Comparison of ENCODE assay signal across 8 cellular contexts in the genomic region with DNA sequence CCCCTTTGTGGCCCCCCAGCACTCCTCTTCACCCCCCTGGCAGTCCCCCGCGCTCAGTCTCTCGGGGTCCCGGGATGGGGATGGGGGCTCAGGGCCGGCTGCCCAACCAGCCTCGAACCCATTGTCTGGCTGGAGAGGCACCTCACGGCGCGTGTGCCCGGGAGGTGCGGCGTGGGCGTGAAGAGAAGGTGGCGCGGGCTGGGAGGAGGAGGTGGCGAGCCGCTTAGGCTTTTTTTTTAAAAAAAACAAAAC. TPM values are rescaled to one million over a fixed set of nuclear protein-coding genes. Genes with fewer than 3 reads are reported as not detected.
DNase-seq lines count a peak whose midpoint lies in the region; ATAC-seq and TF ChIP-seq lines count a peak whose summit lies in the region.

No MANE protein-coding gene starts in this region.

- peaks cover 43% of the 10 kb centered on the region for H3K27me3 Mint-ChIP-seq in CD8-positive, alpha-beta T cell (ENCODE audit: low read depth)

- H3K9me3 Mint-ChIP-seq in CD8-positive, alpha-beta T cell: no peaks in the 10 kb centered on the region

- ATAC-seq in CD8-positive, alpha-beta T cell: no peak
- peak; percentile 26 for ATAC-seq in GM21737 (IDR thresholded peaks at IDR 0.05; ENCODE audit: unreplicated experiment)

- intact Hi-C loops in CD8-positive, alpha-beta T cell (cut with DNase I, micrococcal nuclease): no loop called here

- peak overlapping the region; percentile 50 for H3K4me3 ChIP-seq in CD8-positive, alpha-beta T cell (ENCODE audit: low read depth, low read length)
- H3K4me3 ChIP-seq in SJSA1: peak overlapping the region; percentile 91
- peak overlapping the region; percentile 84 for H3K4me3 ChIP-seq in fibroblast of mammary gland (ENCODE audit: control insufficient read depth, low read depth, low read length)
- peak overlapping the region; percentile 75 to 84 for H3K4me3 ChIP-seq in neutrophil (ENCODE audit: low read depth in 1 of 2, low read length in 1 of 2)

- peaks cover 4% of the 10 kb centered on the region for H3K4me1 ChIP-seq in CD8-positive, alpha-beta T cell (ENCODE audit: insufficient read depth, low read length)
- H3K4me1 ChIP-seq in SJSA1 (replicated peaks) (peaks cover 23% of the 10 kb centered on the region), neutrophil (ENCODE audit: control insufficient read depth in 1 of 2, insufficient read depth in 1 of 2, low read depth in 1 of 2, low read length in 1 of 2) (peaks cover 13 to 20% of the 10 kb centered on the region in 2 experiments)

- no peaks in the 10 kb centered on the region for H3K9me3 ChIP-seq in CD8-positive, alpha-beta T cell (ENCODE audit: low read length)
- H3K9me3 ChIP-seq in SJSA1 (replicated peaks) (no peaks in the 10 kb centered on the region), neutrophil (no peaks in the 10 kb centered on the region)

- H3K4me3 Mint-ChIP-seq in CD8-positive, alpha-beta T cell: no peak overlapping the region

- H3K4me1 Mint-ChIP-seq in CD8-positive, alpha-beta T cell (ENCODE audit: low read depth): peaks cover 10% of the 10 kb centered on the region

- H3K36me3 Mint-ChIP-seq in CD8-positive, alpha-beta T cell: no peaks in the 10 kb centered on the region

- no peak overlapping the region for H3K27ac ChIP-seq in CD8-positive, alpha-beta T cell (ENCODE audit: low read depth, low read length)
- H3K27ac ChIP-seq in SJSA1 (no peak overlapping the region), neutrophil (no peak overlapping the region)

- TF ChIP-seq CTCF in CD8-positive, alpha-beta T cell (IDR thresholded peaks at IDR 0.05): no peak
- TF ChIP-seq CTCF in fibroblast of mammary gland (conservative IDR thresholded peaks at IDR 0.05; ENCODE audit: control insufficient read depth, insufficient read depth, low read depth, low read length) (no peak), neutrophil (IDR thresholded peaks at IDR 0.05) (no peak)

- DNase-seq in CD8-positive, alpha-beta T cell: no peak
- DNase-seq in SJSA1 (ENCODE audit: low read depth in 1 of 2, low spot score in 2 of 2) (no peak), fibroblast of mammary gland (ENCODE audit: low read depth) (no peak), UCSD-AML1 (lab: John Stamatoyannopoulos, UW; ENCODE audit: unreplicated experiment) (no peak), NK-92 (lab: John Stamatoyannopoulos, UW; ENCODE audit: unreplicated experiment) (no peak)
- DNase-seq in stimulated activated naive CD4-positive, alpha-beta T cell treated with Interleukin-2 at 50 U/mL for 16 hours (lab: John Stamatoyannopoulos, UW): no peak

- H3K36me3 ChIP-seq in CD8-positive, alpha-beta T cell (ENCODE audit: insufficient read depth, low read length): no peaks in the 10 kb centered on the region
- peaks cover 8% of the 10 kb centered on the region; the same call in 1 of the 2 replicates for H3K36me3 ChIP-seq in SJSA1
- no peaks in the 10 kb centered on the region for H3K36me3 ChIP-seq in neutrophil

- no peaks in the 10 kb centered on the region for H3K27me3 ChIP-seq in CD8-positive, alpha-beta T cell (ENCODE audit: insufficient read depth, low read length)
- H3K27me3 ChIP-seq in SJSA1 (replicated peaks) (no peaks in the 10 kb centered on the region), neutrophil (peaks cover 82% of the 10 kb centered on the region)

- POLR2A ChIA-PET in CD8-positive, alpha-beta T cell (lab: Charles Lee): no interaction called here

- H3K27ac Mint-ChIP-seq in CD8-positive, alpha-beta T cell: no peak overlapping the region

- CTCF ChIA-PET in CD8-positive, alpha-beta T cell (lab: Charles Lee): no interaction called here

RNA-seq across cellular contexts. Expression of gene FMNL2, which starts 0.8 kb away (rescaled TPM):
- under 1 TPM in 1 of 2 experiments, not detected in 1; 0.19 TPM for total RNA-seq in CD8-positive, alpha-beta T cell
- total RNA-seq in SJSA1 (2014; rRNA removed; shearing (Covaris generic)): 4.4 and 12.9 TPM in 2 replicates
